12 cellular contexts compared by ENCODE assay signal in the genomic region with DNA sequence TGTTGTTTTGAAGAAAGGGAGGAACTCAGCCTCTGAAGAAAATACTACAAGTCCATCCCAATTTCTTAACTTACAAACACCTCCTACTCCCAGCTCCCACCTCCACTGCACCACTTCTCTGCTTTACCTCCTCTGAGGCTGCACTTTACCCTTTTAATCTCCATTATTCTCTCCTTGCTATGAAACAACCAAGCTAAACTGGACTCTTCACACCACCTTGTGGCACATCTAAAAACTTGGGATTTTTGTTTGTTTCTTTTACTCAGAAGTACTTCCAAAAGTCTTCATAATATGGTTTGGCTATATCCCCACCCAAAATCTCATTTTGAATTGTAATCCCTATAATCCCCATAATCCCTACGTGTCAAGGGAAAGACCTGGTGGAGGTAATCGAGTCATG.
A peak's percentile ranks its signal among the peaks of the same experiment; 100 is the strongest.
DNase-seq lines count a peak whose midpoint lies in the region; ATAC-seq, FAIRE-seq and TF ChIP-seq lines count a peak whose summit lies in the region.
"Had no signal": no experiment of that assay in that cellular context is flagged by ENCODE, and none has a peak within 500 bp of the region (broad histone marks: within the 10 kb centered on the region; RNA-seq: fewer than 3 reads in every experiment).

No MANE protein-coding gene starts in this region.

- no peaks in the 10 kb centered on the region for H3K9me2 ChIP-seq in SU-DHL-6 (replicated peaks; ENCODE audit: insufficient read depth, low read length)

- peak; percentile 7 for DNase-seq in HepG2 (ENCODE audit: low spot score)
- no peak for DNase-seq in right lobe of liver
- peak; percentile 47 for DNase-seq in fibroblast of villous mesenchyme (ENCODE audit: low read depth)
- no peak for DNase-seq in aorta
- DNase-seq in activated naive CD4-positive, alpha-beta T cell treated with Interleukin-2 at 50 U/mL for 16 hours: no peak
- no peak for DNase-seq in left ventricle myocardium superior
- DNase-seq in activated naive CD4-positive, alpha-beta T cell (lab: John Stamatoyannopoulos, UW): no peak
- DNase-seq: CD4-positive, CD25-positive, alpha-beta regulatory T cell; NCI-H1092; stimulated activated CD4-positive, alpha-beta T cell treated with anti-CD3 and anti-CD28 coated beads, Interleukin-4, amount 100 ng/mL, for 4 hours had no signal

- ATAC-seq in HepG2 (no peak; the same call in 2 of the 3 replicates), right lobe of liver (no peak), aorta (ENCODE audit: low FRiP score) (peak; percentile 39), left ventricle myocardium superior (no peak)

- H3K4me1 ChIP-seq in HepG2 (ENCODE audit: insufficient read depth, low read length) (no peaks in the 10 kb centered on the region), right lobe of liver (no peaks in the 10 kb centered on the region), aorta (ENCODE audit: control insufficient read depth in 1 of 2, insufficient read depth in 2 of 2, low read length in 2 of 2) (no peaks in the 10 kb centered on the region)

- TF ChIP-seq CTCF in HepG2 (CRISPR knock-in tag; IDR thresholded peaks at IDR 0.05) (peak; percentile 29; the same call in 1 of the 2 replicates), right lobe of liver (IDR thresholded peaks at IDR 0.05) (no peak), SU-DHL-6 (IDR thresholded peaks at IDR 0.05; ENCODE audit: insufficient read depth, low read length, poor library complexity, severe bottlenecking) (peak; percentile 33), fibroblast of villous mesenchyme (IDR thresholded peaks at IDR 0.05; ENCODE audit: insufficient read depth, low read depth, low read length) (peak; percentile 56)

- no peak overlapping the region for H3K27ac ChIP-seq in HepG2 (ENCODE audit: extremely low read length, insufficient read depth, low read length)
- no peak overlapping the region for H3K27ac ChIP-seq in right lobe of liver
- no peak overlapping the region for H3K27ac ChIP-seq in SU-DHL-6 (ENCODE audit: low read depth, low read length)
- no peak overlapping the region for H3K27ac ChIP-seq in aorta (ENCODE audit: low read depth in 1 of 2, low read length in 2 of 2)
- H3K27ac ChIP-seq: SK-N-MC had no signal

- in situ Hi-C loops in HepG2 (cut with HindIII; ENCODE audit: extremely low pct_ligation_motif_present, low pct_unique_long_range_greater_than_20kb): no loop called here

- POLR2A ChIA-PET in HepG2 (lab: Yijun Ruan, JAX): no interaction called here

- no peak overlapping the region for H3K4me2 ChIP-seq in HepG2 (ENCODE audit: low read depth, low read length)
- H3K4me2 ChIP-seq in SU-DHL-6 (ENCODE audit: low read depth, low read length, poor library complexity, severe bottlenecking): no peak overlapping the region

- no peak for TF ChIP-seq POLR2A in HepG2 (IDR thresholded peaks at IDR 0.05; ENCODE audit: insufficient read depth in 1 of 2, low read depth in 2 of 2, low read length in 2 of 2)
- TF ChIP-seq POLR2A in right lobe of liver (IDR thresholded peaks at IDR 0.05): no peak

- TF ChIP-seq EP300 in HepG2 (IDR thresholded peaks at IDR 0.05; ENCODE audit: low read depth in 2 of 2, low read length in 2 of 2) (no peak), HepG2 (CRISPR knock-in tag; IDR thresholded peaks at IDR 0.05; ENCODE audit: borderline replicate concordance) (no peak)

- H3K36me3 ChIP-seq in HepG2 (replicated peaks in 1 of 2; ENCODE audit: control insufficient read depth in 1 of 2, insufficient read depth in 2 of 2, low read length in 2 of 2): no peaks in the 10 kb centered on the region
- H3K36me3 ChIP-seq in right lobe of liver: no peaks in the 10 kb centered on the region
- H3K36me3 ChIP-seq in SU-DHL-6 (ENCODE audit: low read length): no peaks in the 10 kb centered on the region
- no peaks in the 10 kb centered on the region for H3K36me3 ChIP-seq in aorta (ENCODE audit: control insufficient read depth in 1 of 2, insufficient read depth in 2 of 2, low read length in 1 of 2)

- H2AFZ ChIP-seq in HepG2 (ENCODE audit: low read length): no peak overlapping the region
- H2AFZ ChIP-seq in SU-DHL-6 (ENCODE audit: low read depth, low read length, severe bottlenecking): no peak overlapping the region

- peak; percentile 50 for FAIRE-seq in HepG2 (lab: Jason Lieb, UNC)

- 0% methylated on average over 2 of the region's 2 CpGs for WGBS in HepG2 (ENCODE audit: low lambda C conversion rate)
- 17% methylated on average over 2 of the region's 2 CpGs for WGBS in right lobe of liver (ENCODE audit: insufficient coverage, low coverage, low lambda C conversion rate, missing lambda C conversion rate)
- 88 to 89% methylated on average over 2 of the region's 2 CpGs for WGBS in aorta, 2 donors

- no TSS peak for BruUV-seq in HepG2 (replicated peaks; lab: Mats Ljungman, UMichigan)

- H3K4me3 ChIP-seq in HepG2 (replicated peaks in 1 of 3; ENCODE audit: insufficient read depth in 1 of 3, low read depth in 2 of 3, low read length in 3 of 3): no peak overlapping the region
- H3K4me3 ChIP-seq in right lobe of liver: no peak overlapping the region
- no peak overlapping the region for H3K4me3 ChIP-seq in SU-DHL-6 (ENCODE audit: insufficient read depth, low read length, poor library complexity, severe bottlenecking)
- no peak overlapping the region for H3K4me3 ChIP-seq in fibroblast of villous mesenchyme (ENCODE audit: low read depth, low read length)
- H3K4me3 ChIP-seq in aorta (ENCODE audit: low read length in 2 of 2): no peak overlapping the region
- H3K4me3 ChIP-seq: SK-N-MC had no signal

- H3K9ac ChIP-seq in HepG2 (ENCODE audit: insufficient read depth, low read depth, low read length) (no peak overlapping the region), SU-DHL-6 (ENCODE audit: low read length) (no peak overlapping the region)

- intact Hi-C loops in HepG2 (cut with micrococcal nuclease; ENCODE audit: unreplicated experiment) (no loop called here), right lobe of liver (cut with DNase I) (no loop called here), aorta (cut with DNase I) (loop anchor here in 1 of 2 donors (10.0 kb wide), 1 partner anchor 334 kb away; no protein-coding TSS in a partner anchor), left ventricle myocardium superior (cut with micrococcal nuclease) (no loop called here)

- no peak for TF ChIP-seq RAD21 in HepG2 (CRISPR knock-in tag; IDR thresholded peaks at IDR 0.05)

- H3K79me2 ChIP-seq in HepG2 (ENCODE audit: insufficient read depth, low read length) (no peaks in the 10 kb centered on the region), SU-DHL-6 (ENCODE audit: insufficient read depth, low read length) (no peaks in the 10 kb centered on the region)

- no peaks in the 10 kb centered on the region for H3F3A ChIP-seq in SU-DHL-6 (ENCODE audit: insufficient read depth)

- H4K20me1 ChIP-seq in HepG2 (ENCODE audit: insufficient read depth, low read length): no peaks in the 10 kb centered on the region
- H4K20me1 ChIP-seq in SU-DHL-6 (ENCODE audit: low read depth, low read length): no peaks in the 10 kb centered on the region

- CTCF ChIA-PET in HepG2 (lab: Yijun Ruan, JAX; ENCODE audit: low intra/inter-chr PET ratio, low total read pairs): interaction anchor here (1.0 kb wide), 1 partner anchor 334 kb away, joined by 4 read pairs; no protein-coding TSS in a partner anchor

- H3K9me3 ChIP-seq in HepG2 (ENCODE audit: low read length) (no peaks in the 10 kb centered on the region), right lobe of liver (no peaks in the 10 kb centered on the region), SU-DHL-6 (ENCODE audit: insufficient read depth, low read length) (no peaks in the 10 kb centered on the region), aorta (ENCODE audit: control insufficient read depth, low read length) (no peaks in the 10 kb centered on the region)

- H3K27me3 ChIP-seq in HepG2 (ENCODE audit: control insufficient read depth in 1 of 2, insufficient read depth in 2 of 2, low read length in 2 of 2) (no peaks in the 10 kb centered on the region), right lobe of liver (no peaks in the 10 kb centered on the region), SU-DHL-6 (ENCODE audit: low read length) (no peaks in the 10 kb centered on the region), aorta (ENCODE audit: control insufficient read depth in 1 of 2, insufficient read depth in 2 of 2, low read length in 1 of 2) (no peaks in the 10 kb centered on the region)

TF ChIP-seq in HepG2, 621 proteins besides CTCF, POLR2A, EP300 and RAD21:
- TF ChIP-seq SMC3 (IDR thresholded peaks at IDR 0.05; ENCODE audit: low read length) (peak; percentile 35; the same call in 1 of the 2 replicates), STAG1 (CRISPR knock-in tag; IDR thresholded peaks at IDR 0.05) (peak; percentile 61)
- TF ChIP-seq, protein P1, sequence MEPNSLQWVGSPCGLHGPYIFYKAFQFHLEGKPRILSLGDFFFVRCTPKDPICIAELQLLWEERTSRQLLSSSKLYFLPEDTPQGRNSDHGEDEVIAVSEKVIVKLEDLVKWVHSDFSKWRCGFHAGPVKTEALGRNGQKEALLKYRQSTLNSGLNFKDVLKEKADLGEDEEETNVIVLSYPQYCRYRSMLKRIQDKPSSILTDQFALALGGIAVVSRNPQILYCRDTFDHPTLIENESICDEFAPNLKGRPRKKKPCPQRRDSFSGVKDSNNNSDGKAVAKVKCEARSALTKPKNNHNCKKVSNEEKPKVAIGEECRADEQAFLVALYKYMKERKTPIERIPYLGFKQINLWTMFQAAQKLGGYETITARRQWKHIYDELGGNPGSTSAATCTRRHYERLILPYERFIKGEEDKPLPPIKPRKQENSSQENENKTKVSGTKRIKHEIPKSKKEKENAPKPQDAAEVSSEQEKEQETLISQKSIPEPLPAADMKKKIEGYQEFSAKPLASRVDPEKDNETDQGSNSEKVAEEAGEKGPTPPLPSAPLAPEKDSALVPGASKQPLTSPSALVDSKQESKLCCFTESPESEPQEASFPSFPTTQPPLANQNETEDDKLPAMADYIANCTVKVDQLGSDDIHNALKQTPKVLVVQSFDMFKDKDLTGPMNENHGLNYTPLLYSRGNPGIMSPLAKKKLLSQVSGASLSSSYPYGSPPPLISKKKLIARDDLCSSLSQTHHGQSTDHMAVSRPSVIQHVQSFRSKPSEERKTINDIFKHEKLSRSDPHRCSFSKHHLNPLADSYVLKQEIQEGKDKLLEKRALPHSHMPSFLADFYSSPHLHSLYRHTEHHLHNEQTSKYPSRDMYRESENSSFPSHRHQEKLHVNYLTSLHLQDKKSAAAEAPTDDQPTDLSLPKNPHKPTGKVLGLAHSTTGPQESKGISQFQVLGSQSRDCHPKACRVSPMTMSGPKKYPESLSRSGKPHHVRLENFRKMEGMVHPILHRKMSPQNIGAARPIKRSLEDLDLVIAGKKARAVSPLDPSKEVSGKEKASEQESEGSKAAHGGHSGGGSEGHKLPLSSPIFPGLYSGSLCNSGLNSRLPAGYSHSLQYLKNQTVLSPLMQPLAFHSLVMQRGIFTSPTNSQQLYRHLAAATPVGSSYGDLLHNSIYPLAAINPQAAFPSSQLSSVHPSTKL (CRISPR knock-in tag; IDR thresholded peaks at IDR 0.05): no peak

Comparison
In these comparisons a context has a peak if more than half of its experiments do, and no peak if none do; other contexts are left out.
1. DNase-seq: peak in HepG2 (single experiment) and fibroblast of villous mesenchyme (single experiment); none in right lobe of liver (0 of 3), aorta (0 of 2), activated naive CD4-positive, alpha-beta T cell treated with Interleukin-2 at 50 U/mL for 16 hours (single experiment), left ventricle myocardium superior (single experiment) and activated naive CD4-positive, alpha-beta T cell (0 of 4).
2. CTCF ChIP-seq: peak in HepG2 (single experiment), SU-DHL-6 (single experiment) and fibroblast of villous mesenchyme (single experiment); none in right lobe of liver (0 of 4).